Comparison of ENCODE assay signal across 20 cellular contexts in genomic region chr2:8593239-8593638, GRCh38.
DNase-seq lines count a peak whose midpoint lies in the region; ATAC-seq, FAIRE-seq and TF ChIP-seq lines count a peak whose summit lies in the region.
"Had no signal": no experiment of that assay in that cellular context is flagged by ENCODE, and none has a peak within 500 bp of the region (broad histone marks: within the 10 kb centered on the region; RNA-seq: fewer than 3 reads in every experiment).

No MANE protein-coding gene starts in this region.

- 13% methylated on average over 4 of the region's 4 CpGs for WGBS in K562 (ENCODE audit: insufficient coverage, low coverage, missing lambda C conversion rate)

- no TSS peak for BruUV-seq in K562 (replicated peaks; lab: Mats Ljungman, UMichigan)

- H3K4me3 ChIP-seq in cardiac muscle cell = no peak overlapping the region
- no peak overlapping the region for H3K4me3 ChIP-seq in HEK293 (ENCODE audit: low read depth, low read length)
- H3K4me3 ChIP-seq in K562 = no peak overlapping the region
- no peak overlapping the region for H3K4me3 ChIP-seq in CD8-positive, alpha-beta T cell (ENCODE audit: low read depth, low read length)
- H3K4me3 ChIP-seq: BLaER1 treated with 17β-estradiol and CSF1 and Interleukin-3, amounts not matched to agents 10 nM and 100 nM; GM23248; HAP-1 had no signal

- no peaks in the 10 kb centered on the region for H3K79me2 ChIP-seq in K562 (ENCODE audit: control insufficient read depth, insufficient read depth, low read length)

- H3K36me3 ChIP-seq in cardiac muscle cell = no peaks in the 10 kb centered on the region
- H3K36me3 ChIP-seq in HEK293 (ENCODE audit: control insufficient read depth in 2 of 2, insufficient read depth in 1 of 2, low read length in 2 of 2) = no peaks in the 10 kb centered on the region
- H3K36me3 ChIP-seq in K562 (ENCODE audit: control insufficient read depth, insufficient read depth, low read length) = no peaks in the 10 kb centered on the region
- no peaks in the 10 kb centered on the region for H3K36me3 ChIP-seq in CD8-positive, alpha-beta T cell (ENCODE audit: insufficient read depth, low read length)
- H3K36me3 ChIP-seq: BLaER1 treated with 17β-estradiol and CSF1 and Interleukin-3, amounts not matched to agents 10 nM and 100 nM; HAP-1 had no signal

- TF ChIP-seq CTCF in cardiac muscle cell (IDR thresholded peaks at IDR 0.05; ENCODE audit: low read depth, low read length) (no peak), HEK293 (tag by site-specific recombination; IDR thresholded peaks at IDR 0.05) (no peak), K562 (IDR thresholded peaks at IDR 0.05 in 2 of 3, conservative IDR thresholded peaks at IDR 0.05 in 1 of 3; ENCODE audit: insufficient read depth in 2 of 3, low read depth in 1 of 3, low read length in 3 of 3) (no peak), nephron progenitor cell (IDR thresholded peaks at IDR 0.05) (no peak)
- no peak for TF ChIP-seq CTCF in CD8-positive, alpha-beta T cell (IDR thresholded peaks at IDR 0.05)

- TF ChIP-seq RAD21 in K562 (CRISPR knock-in tag; conservative IDR thresholded peaks at IDR 0.05 in 1 of 2, IDR thresholded peaks at IDR 0.05 in 1 of 2) = no peak

- no peak overlapping the region for H3K4me2 ChIP-seq in K562 (ENCODE audit: insufficient read depth, low read length)
- H3K4me2 ChIP-seq: BLaER1 treated with 17β-estradiol and CSF1 and Interleukin-3, amounts not matched to agents 10 nM and 100 nM had no signal

- no peak overlapping the region for H2AFZ ChIP-seq in K562 (ENCODE audit: low read depth, low read length)
- H2AFZ ChIP-seq: GM23248 had no signal

- CTCF ChIA-PET in HEK293 (lab: Yijun Ruan, JAX) (no interaction called here), K562 (lab: Yijun Ruan, JAX; ENCODE audit: low intra/inter-chr PET ratio) (no interaction called here)
- CTCF ChIA-PET in CD8-positive, alpha-beta T cell (lab: Charles Lee) = interaction anchor here (0.7 kb wide), 1 partner anchor 821 kb away, joined by 3 read pairs; no protein-coding TSS in a partner anchor

- DNase-seq in cardiac muscle cell (ENCODE audit: low read depth in 1 of 2, low spot score in 1 of 2) = no peak
- DNase-seq in left cardiac atrium = no peak
- peak in 1 of 4 experiments; percentile 40 for DNase-seq in K562 (ENCODE audit: extremely low read depth in 1 of 4, low spot score in 3 of 4)
- no peak for DNase-seq in nephron progenitor cell
- DNase-seq in NOMO-1 treated with dmso at 0.1 percent for 144 hours (lab: John Stamatoyannopoulos, UW; ENCODE audit: unreplicated experiment) = no peak
- no peak for DNase-seq in activated naive CD4-positive, alpha-beta T cell treated with anti-CD3 and anti-CD28 coated beads, Interleukin-2, amount 50 U/mL, for 72 hours (ENCODE audit: low spot score in 2 of 2)
- no peak for DNase-seq in CD8-positive, alpha-beta T cell
- DNase-seq: CD8-positive, alpha-beta memory T cell; COR-L47; GM23248; HFFc6 had no signal

- H4K20me1 ChIP-seq in K562 (replicated peaks; ENCODE audit: control insufficient read depth, insufficient read depth, low read length) = no peaks in the 10 kb centered on the region
- H4K20me1 ChIP-seq: BLaER1 treated with 17β-estradiol and CSF1 and Interleukin-3, amounts not matched to agents 10 nM and 100 nM had no signal

- H3K9me1 ChIP-seq in K562 (ENCODE audit: control insufficient read depth, insufficient read depth, low read length) = no peaks in the 10 kb centered on the region

- H3K27ac Mint-ChIP-seq in nephron progenitor cell = peak overlapping the region; percentile 8
- H3K27ac Mint-ChIP-seq in activated naive CD4-positive, alpha-beta T cell treated with anti-CD3 and anti-CD28 coated beads, Interleukin-2, amount 50 U/mL, for 72 hours = no peak overlapping the region
- H3K27ac Mint-ChIP-seq in CD8-positive, alpha-beta T cell = no peak overlapping the region
- H3K27ac Mint-ChIP-seq: B cell, HFFc6 had no signal

- TF ChIP-seq EP300 in K562 (IDR thresholded peaks at IDR 0.05; ENCODE audit: low read length) = 0 out of 2 replicates have a peak, but pooled peaks have one; percentile 35

- no peak overlapping the region for H3K4me3 Mint-ChIP-seq in nephron progenitor cell
- H3K4me3 Mint-ChIP-seq in CD8-positive, alpha-beta T cell = no peak overlapping the region
- H3K4me3 Mint-ChIP-seq: B cell; CD8-positive, alpha-beta memory T cell; HFFc6 had no signal

- POLR2A ChIA-PET in HEK293 (lab: Yijun Ruan, JAX) (interaction anchor here (3.1 kb wide), 1 partner anchor 88 kb away, joined by 15 read pairs; the partner anchor contains the start of gene ID2), K562 (lab: Yijun Ruan, JAX) (interaction anchor here (0.6 to 4.6 kb wide), 2 partner anchors 11 to 89 kb away, joined by 3 to 33 read pairs; partner anchors contain the start of gene ID2)
- POLR2A ChIA-PET in CD8-positive, alpha-beta T cell (lab: Charles Lee) = no interaction called here

- H3K4me1 Mint-ChIP-seq in nephron progenitor cell = peaks cover 74% of the 10 kb centered on the region
- peaks cover 8% of the 10 kb centered on the region for H3K4me1 Mint-ChIP-seq in CD8-positive, alpha-beta T cell (ENCODE audit: low read depth)
- H3K4me1 Mint-ChIP-seq: B cell had no signal

- H3K9me3 ChIP-seq in cardiac muscle cell (ENCODE audit: low read depth) (no peaks in the 10 kb centered on the region), HEK293 (ENCODE audit: control insufficient read depth, insufficient read depth, low read depth, low read length) (no peaks in the 10 kb centered on the region), K562 (replicated peaks; ENCODE audit: control insufficient read depth, insufficient read depth, low read depth, low read length) (no peaks in the 10 kb centered on the region)
- no peaks in the 10 kb centered on the region for H3K9me3 ChIP-seq in CD8-positive, alpha-beta T cell (ENCODE audit: low read length)
- H3K9me3 ChIP-seq: BLaER1 treated with 17β-estradiol and CSF1 and Interleukin-3, amounts not matched to agents 10 nM and 100 nM; HAP-1 had no signal

- no peaks in the 10 kb centered on the region for H3K36me3 Mint-ChIP-seq in nephron progenitor cell (ENCODE audit: low read depth)
- no peaks in the 10 kb centered on the region for H3K36me3 Mint-ChIP-seq in activated naive CD4-positive, alpha-beta T cell treated with anti-CD3 and anti-CD28 coated beads, Interleukin-2, amount 50 U/mL, for 72 hours
- no peaks in the 10 kb centered on the region for H3K36me3 Mint-ChIP-seq in CD8-positive, alpha-beta T cell
- H3K36me3 Mint-ChIP-seq: CD8-positive, alpha-beta memory T cell had no signal

- in situ Hi-C loops in K562 (cut with MboI) = no loop called here

- no peaks in the 10 kb centered on the region for H3K27me3 ChIP-seq in cardiac muscle cell
- peaks cover 7 to 41% of the 10 kb centered on the region in 2 experiments; a peak in 4 of 5 replicates for H3K27me3 ChIP-seq in K562 (ENCODE audit: control insufficient read depth in 2 of 2, insufficient read depth in 2 of 2, low read length in 2 of 2)
- H3K27me3 ChIP-seq in CD8-positive, alpha-beta T cell (ENCODE audit: insufficient read depth, low read length) = no peaks in the 10 kb centered on the region
- H3K27me3 ChIP-seq: BLaER1 treated with 17β-estradiol and CSF1 and Interleukin-3, amounts not matched to agents 10 nM and 100 nM had no signal

- H3K4me1 ChIP-seq in cardiac muscle cell (ENCODE audit: low read depth) (peaks cover 40% of the 10 kb centered on the region), HEK293 (ENCODE audit: control insufficient read depth, insufficient read depth, low read length) (no peaks in the 10 kb centered on the region), K562 (replicated peaks in 1 of 2; ENCODE audit: control insufficient read depth in 2 of 2, insufficient read depth in 2 of 2, low read length in 2 of 2) (peaks cover 6 to 22% of the 10 kb centered on the region in 2 experiments)
- peaks cover 5% of the 10 kb centered on the region for H3K4me1 ChIP-seq in CD8-positive, alpha-beta T cell (ENCODE audit: insufficient read depth, low read length)
- H3K4me1 ChIP-seq: HAP-1 had no signal

- peak overlapping the region; percentile 34 for H3K27ac ChIP-seq in cardiac muscle cell
- no peak overlapping the region for H3K27ac ChIP-seq in HEK293 (ENCODE audit: extremely low read depth, low read depth, low read length)
- no peak overlapping the region for H3K27ac ChIP-seq in K562 (ENCODE audit: extremely low read depth, low read depth, low read length)
- H3K27ac ChIP-seq in CD8-positive, alpha-beta T cell (ENCODE audit: low read depth, low read length) = no peak overlapping the region
- H3K27ac ChIP-seq: BLaER1 treated with 17β-estradiol and CSF1 and Interleukin-3, amounts not matched to agents 10 nM and 100 nM; GM23248; HL-60 had no signal

- no peak overlapping the region for H3K9ac ChIP-seq in K562 (ENCODE audit: insufficient read depth in 1 of 2, low read depth in 2 of 2, low read length in 2 of 2)
- H3K9ac ChIP-seq: BLaER1 treated with 17β-estradiol and CSF1 and Interleukin-3, amounts not matched to agents 10 nM and 100 nM; GM23248 had no signal

- FAIRE-seq in K562 (lab: Jason Lieb, UNC) = peak; percentile 26
- FAIRE-seq: D721Med, G401.6, GM12891, GM19239 had no signal

- ATAC-seq in left cardiac atrium (no peak), K562 (peak; percentile 55)
- no peak for ATAC-seq in activated naive CD4-positive, alpha-beta T cell treated with anti-CD3 and anti-CD28 coated beads, Interleukin-2, amount 50 U/mL, for 72 hours
- ATAC-seq in CD8-positive, alpha-beta T cell = no peak

- peaks cover 6% of the 10 kb centered on the region for H3K9me3 Mint-ChIP-seq in nephron progenitor cell
- no peaks in the 10 kb centered on the region for H3K9me3 Mint-ChIP-seq in activated naive CD4-positive, alpha-beta T cell treated with anti-CD3 and anti-CD28 coated beads, Interleukin-2, amount 50 U/mL, for 72 hours
- no peaks in the 10 kb centered on the region for H3K9me3 Mint-ChIP-seq in CD8-positive, alpha-beta T cell
- H3K9me3 Mint-ChIP-seq: CD8-positive, alpha-beta memory T cell had no signal

- intact Hi-C loops in left cardiac atrium (cut with DNase I) = no loop called here
- intact Hi-C loops in K562 (cut with micrococcal nuclease) = no loop called here
- intact Hi-C loops in CD8-positive, alpha-beta T cell (cut with DNase I, micrococcal nuclease) = no loop called here

- TF ChIP-seq POLR2A in K562 (conservative IDR thresholded peaks at IDR 0.05) = no peak

- H3K27me3 Mint-ChIP-seq in nephron progenitor cell (ENCODE audit: low read depth, poor library complexity) = peaks cover 6% of the 10 kb centered on the region
- H3K27me3 Mint-ChIP-seq in CD8-positive, alpha-beta T cell (ENCODE audit: low read depth) = peaks cover 3% of the 10 kb centered on the region

TF ChIP-seq in HEK293, 187 proteins besides CTCF, POLR2A, EP300 and RAD21:
- TF ChIP-seq ZNF548 (tag by site-specific recombination; IDR thresholded peaks at IDR 0.05) (peak; percentile 60), ZNF544 (tag by site-specific recombination; IDR thresholded peaks at IDR 0.05) (no peak)

TF ChIP-seq in K562, 482 proteins besides CTCF, POLR2A, EP300 and RAD21 (continues in another document):
- TF ChIP-seq FOXJ2 (tag; IDR thresholded peaks at IDR 0.05) (0 out of 2 replicates have a peak, but pooled peaks have one; percentile 66), ZNF57 (CRISPR knock-in tag; IDR thresholded peaks at IDR 0.05) (no peak), ZNF695 (CRISPR knock-in tag; IDR thresholded peaks at IDR 0.05) (no peak), CBFA2T2 (conservative IDR thresholded peaks at IDR 0.05) (peak; percentile 57), DPF2 (IDR thresholded peaks at IDR 0.05) (peak; percentile 17; the same call in 1 of the 2 replicates)
